ENCODE assay signal across 1 cellular context in genomic region chr2:144358531-144358930, GRCh38.
TF ChIP-seq lines count a peak whose summit lies in the region.

No MANE protein-coding gene starts in this region.

TF ChIP-seq in SK-N-SH treated with all-trans-retinoic acid at 6 μM for 48 hours, 23 proteins besides CTCF, POLR2A, EP300 and RAD21 (continued from another document):
- TF ChIP-seq, protein P1, sequence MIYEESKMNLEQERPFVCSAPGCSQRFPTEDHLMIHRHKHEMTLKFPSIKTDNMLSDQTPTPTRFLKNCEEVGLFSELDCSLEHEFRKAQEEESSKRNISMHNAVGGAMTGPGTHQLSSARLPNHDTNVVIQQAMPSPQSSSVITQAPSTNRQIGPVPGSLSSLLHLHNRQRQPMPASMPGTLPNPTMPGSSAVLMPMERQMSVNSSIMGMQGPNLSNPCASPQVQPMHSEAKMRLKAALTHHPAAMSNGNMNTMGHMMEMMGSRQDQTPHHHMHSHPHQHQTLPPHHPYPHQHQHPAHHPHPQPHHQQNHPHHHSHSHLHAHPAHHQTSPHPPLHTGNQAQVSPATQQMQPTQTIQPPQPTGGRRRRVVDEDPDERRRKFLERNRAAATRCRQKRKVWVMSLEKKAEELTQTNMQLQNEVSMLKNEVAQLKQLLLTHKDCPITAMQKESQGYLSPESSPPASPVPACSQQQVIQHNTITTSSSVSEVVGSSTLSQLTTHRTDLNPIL (CRISPR knock-in tag; IDR thresholded peaks at IDR 0.05; ENCODE audit: low read depth), result no peak
TF ChIP-seq in SK-N-SH treated with all-trans-retinoic acid at 6 μM for 48 hours: peak in this region for 0.
